In genomic region chr15:31459011-31459748, GRCh38 we compare ENCODE assay signal across 8 cellular contexts.
A peak's percentile ranks its signal among the peaks of the same experiment; 100 is the strongest.
DNase-seq lines count a peak whose midpoint lies in the region; FAIRE-seq and TF ChIP-seq lines count a peak whose summit lies in the region.

No MANE protein-coding gene starts in this region.

- H3K4me3 Mint-ChIP-seq in mesothelial cell of epicardium = no peak overlapping the region

- intact Hi-C loops in dorsolateral prefrontal cortex (cut with DNase I) (no loop called here), posterior vena cava (cut with DNase I) (no loop called here)

- H3K4me3 ChIP-seq in GM23248 (no peak overlapping the region), Peyer's patch (no peak overlapping the region), dorsolateral prefrontal cortex (no peak overlapping the region)

- no peaks in the 10 kb centered on the region for H4K20me1 ChIP-seq in GM23248 (ENCODE audit: insufficient read depth)

- H3K4me1 Mint-ChIP-seq in mesothelial cell of epicardium = no peaks in the 10 kb centered on the region

- no peaks in the 10 kb centered on the region for H3K9me2 ChIP-seq in GM23248 (ENCODE audit: insufficient read depth)

- DNase-seq in GM18507 (ENCODE audit: extremely low spot score, insufficient read length, low read depth) (no peak), GM23248 (peak; percentile 36), Peyer's patch (peak in 2 of 3 donors; percentile 49 to 63), foreskin melanocyte (peak; percentile 44), dorsolateral prefrontal cortex (no peak), mesothelial cell of epicardium (ENCODE audit: low spot score in 2 of 2, unreplicated experiment in 2 of 2) (no peak), posterior vena cava (ENCODE audit: low spot score) (no peak), kidney glomerular epithelial cell (lab: John Stamatoyannopoulos, UW) (no peak)

- no peaks in the 10 kb centered on the region for H3K36me3 Mint-ChIP-seq in mesothelial cell of epicardium

- TF ChIP-seq CTCF in Peyer's patch (IDR thresholded peaks at IDR 0.05) (no peak), dorsolateral prefrontal cortex (IDR thresholded peaks at IDR 0.05 in 54 of 56, conservative IDR thresholded peaks at IDR 0.05 in 2 of 56; ENCODE audit: low read depth in 1 of 56, partially characterized antibody in 56 of 56) (no peak), mesothelial cell of epicardium (IDR thresholded peaks at IDR 0.05; ENCODE audit: unreplicated experiment) (no peak)

- H3K4me2 ChIP-seq in GM23248 (ENCODE audit: unreplicated experiment) = no peak overlapping the region

- in situ Hi-C loops in GM23248 (cut with MboI) = no loop called here

- H3K27me3 Mint-ChIP-seq in mesothelial cell of epicardium (ENCODE audit: low read depth) = peaks cover 10% of the 10 kb centered on the region

- WGBS in GM23248 (ENCODE audit: low coverage in 1 of 2, low lambda C conversion rate in 2 of 2, missing lambda C conversion rate in 2 of 2), 2 experiments = 88 to 90% methylated on average over 6 of the region's 6 CpGs

- H3K9me3 Mint-ChIP-seq in mesothelial cell of epicardium = peaks cover 9% of the 10 kb centered on the region

- no peak overlapping the region for H3K27ac Mint-ChIP-seq in mesothelial cell of epicardium

- no peaks in the 10 kb centered on the region for H3K36me3 ChIP-seq in GM23248 (ENCODE audit: low read depth)
- H3K36me3 ChIP-seq in Peyer's patch = no peaks in the 10 kb centered on the region

- H3K9ac ChIP-seq in GM23248 = no peak overlapping the region

- H3F3A ChIP-seq in GM23248 (ENCODE audit: insufficient read depth) = peaks cover 16% of the 10 kb centered on the region

- H3K27ac ChIP-seq in GM23248 (no peak overlapping the region), Peyer's patch (peak overlapping the region in 2 of 4 donors; percentile 3 to 48), dorsolateral prefrontal cortex (no peak overlapping the region)

- TF ChIP-seq POLR2A in Peyer's patch (IDR thresholded peaks at IDR 0.05) = no peak

- H3K79me2 ChIP-seq in GM23248 (ENCODE audit: insufficient read depth) = no peaks in the 10 kb centered on the region

- no peak overlapping the region for H2AFZ ChIP-seq in GM23248

- no peaks in the 10 kb centered on the region for H3K27me3 ChIP-seq in GM23248 (replicated peaks; ENCODE audit: insufficient read depth)
- H3K27me3 ChIP-seq in Peyer's patch = no peaks in the 10 kb centered on the region
- H3K27me3 ChIP-seq in dorsolateral prefrontal cortex = no peaks in the 10 kb centered on the region

- peaks cover 26% of the 10 kb centered on the region for H3K4me1 ChIP-seq in GM23248 (ENCODE audit: insufficient read depth)
- H3K4me1 ChIP-seq in Peyer's patch = peaks cover 0 to 10% (median 6%) of the 10 kb centered on the region in 4 donors

- H3K9me3 ChIP-seq in GM23248 (ENCODE audit: low read depth) (no peaks in the 10 kb centered on the region), Peyer's patch (no peaks in the 10 kb centered on the region)

- FAIRE-seq in GM18507 (lab: Jason Lieb, UNC) = peak; percentile 98

Comparison
In these comparisons a context has a peak if more than half of its experiments do, and no peak if none do; other contexts are left out.
1. DNase-seq: peak in GM23248 (single experiment), Peyer's patch (2 of 3) and foreskin melanocyte (single experiment); none in GM18507 (single experiment), dorsolateral prefrontal cortex (0 of 10), mesothelial cell of epicardium (0 of 2), posterior vena cava (single experiment) and kidney glomerular epithelial cell (single experiment).